8 cellular contexts compared by ENCODE assay signal in genomic region chr7:100088095-100088620, GRCh38. TPM values are rescaled to one million over a fixed set of nuclear protein-coding genes. Genes with fewer than 3 reads are reported as not detected.
DNase-seq lines count a peak whose midpoint lies in the region; ATAC-seq and TF ChIP-seq lines count a peak whose summit lies in the region.

No MANE protein-coding gene starts in this region.

- DNase-seq in heart left ventricle (no peak), cardiac septum (ENCODE audit: low spot score) (no peak), astrocyte of the cerebellum (ENCODE audit: low read depth) (no peak), lung (ENCODE audit: low spot score) (no peak), uterus (no peak), EL (no peak), head of caudate nucleus (no peak)

- H3K27ac ChIP-seq in heart left ventricle (peak overlapping the region; percentile 70 to 97 (median 93)), lung (ENCODE audit: low read depth in 1 of 2, low read length in 1 of 2) (peak overlapping the region; percentile 89 to 91), uterus (peak overlapping the region; percentile 88 to 95)

- TF ChIP-seq CTCF in heart left ventricle (IDR thresholded peaks at IDR 0.05) (no peak), astrocyte of the cerebellum (IDR thresholded peaks at IDR 0.05; ENCODE audit: low read depth, low read length, missing control alignments) (no peak), lung (IDR thresholded peaks at IDR 0.05; ENCODE audit: control extremely low read depth, extremely low read depth) (no peak), uterus (IDR thresholded peaks at IDR 0.05) (no peak)

- WGBS in heart left ventricle, 4 donors = 80 to 88% (median 82%) methylated on average over 11 of the region's 11 CpGs
- 74 to 79% methylated on average over 11 of the region's 11 CpGs for WGBS in lung, 2 donors

- H3K4me1 ChIP-seq in heart left ventricle (peaks cover 0 to 31% (median 15%) of the 10 kb centered on the region in 12 donors), lung (ENCODE audit: control insufficient read depth in 2 of 2, insufficient read depth in 2 of 2, low read length in 2 of 2) (peaks cover 0 to 2% of the 10 kb centered on the region in 2 donors), uterus (peaks cover 0 to 10% of the 10 kb centered on the region in 2 donors)

- ATAC-seq in heart left ventricle (peak in 1 of 4 donors; percentile 8), lung (ENCODE audit: insufficient read depth, low FRiP score) (no peak), GM18907 (IDR thresholded peaks at IDR 0.05; ENCODE audit: unreplicated experiment) (no peak)

- H3K27me3 ChIP-seq in heart left ventricle (no peaks in the 10 kb centered on the region), lung (ENCODE audit: control insufficient read depth, insufficient read depth) (no peaks in the 10 kb centered on the region), uterus (no peaks in the 10 kb centered on the region)

- in situ Hi-C loops in astrocyte of the cerebellum (cut with HindIII; ENCODE audit: low sequenced_read_pairs) = no loop called here

- TF ChIP-seq POLR2A in heart left ventricle (IDR thresholded peaks at IDR 0.05) (no peak), uterus (IDR thresholded peaks at IDR 0.05) (no peak)

- intact Hi-C loops in heart left ventricle (cut with DNase I) (loop anchor here in 4 of 10 donors (5.0 to 10.0 kb wide), 2 partner anchors 39 to 173 kb away; partner anchors contain the start of genes TRIM4 (in 3 of the 4) and MBLAC1 (in 1 of the 4)), cardiac septum (cut with DNase I) (loop anchor here (5.0 to 10.0 kb wide), 2 partner anchors 39 to 173 kb away; partner anchors contain the start of genes MBLAC1 and TRIM4), uterus (cut with DNase I; ENCODE audit: low total_unique reads) (no loop called here), head of caudate nucleus (cut with DNase I) (no loop called here)

- H3K36me3 ChIP-seq in heart left ventricle = peaks cover 0 to 32% (median 29%) of the 10 kb centered on the region in 9 donors
- H3K36me3 ChIP-seq in lung (ENCODE audit: control insufficient read depth in 2 of 2, insufficient read depth in 2 of 2, low read length in 2 of 2) = peaks cover 2 to 24% of the 10 kb centered on the region in 2 donors
- no peaks in the 10 kb centered on the region for H3K36me3 ChIP-seq in uterus

- H3K4me3 ChIP-seq in heart left ventricle (peak overlapping the region; percentile 62 to 96 (median 87)), astrocyte of the cerebellum (ENCODE audit: low read depth, low read length) (peak overlapping the region; percentile 89), lung (no peak overlapping the region), uterus (peak overlapping the region; percentile 80 to 97)

- H3K9me3 ChIP-seq in heart left ventricle (no peaks in the 10 kb centered on the region), lung (ENCODE audit: control insufficient read depth in 2 of 2, insufficient read depth in 1 of 2, low read length in 1 of 2) (no peaks in the 10 kb centered on the region), uterus (no peaks in the 10 kb centered on the region)

RNA-seq across cellular contexts. Expression of gene COPS6, which starts 0.6 kb away (rescaled TPM):
- 100 to 1,000 TPM in 7 of 9 donors, 10 to 100 TPM in 2; 53.3 to 120 (median 108) TPM for total RNA-seq in heart left ventricle
- polyA plus RNA-seq in heart left ventricle = 100 to 1,000 TPM; 115 to 130 TPM
- 86.4 TPM for total RNA-seq in cardiac septum
- total RNA-seq in lung = 10 to 100 TPM; 66.1 to 89.3 TPM
- polyA plus RNA-seq in lung = 100 to 1,000 TPM in 1 of 2 donors, 10 to 100 TPM in 1; 90.5 to 108 TPM
- 100 to 1,000 TPM in 1 of 4 donors, 10 to 100 TPM in 3; 31.8 to 110 (median 53.1) TPM for total RNA-seq in uterus

RNA-seq across cellular contexts. Expression of gene ZNF3, which starts 6.6 kb away (rescaled TPM):
- total RNA-seq in heart left ventricle (10 to 100 TPM; 11.7 to 21.2 (median 15.2) TPM), cardiac septum (14.5 TPM), lung (10 to 100 TPM; 29.4 to 30.5 TPM), uterus (10 to 100 TPM; 10.9 to 69.4 (median 50.3) TPM)
- polyA plus RNA-seq in heart left ventricle (10 to 100 TPM; 11.2 to 11.5 TPM), lung (10 to 100 TPM; 12.8 to 17.4 TPM)

RNA-seq across cellular contexts. Expression of gene MCM7, which starts 13.0 kb away (rescaled TPM):
- total RNA-seq in heart left ventricle = 10 to 100 TPM; 12.8 to 34.4 (median 17.2) TPM
- polyA plus RNA-seq in heart left ventricle = 10 to 100 TPM; 15.2 to 31.6 TPM
- total RNA-seq in cardiac septum = 20.5 TPM
- 10 to 100 TPM; 42.2 to 54.7 TPM for total RNA-seq in lung
- polyA plus RNA-seq in lung = 10 to 100 TPM; 36.0 to 41.5 TPM
- 10 to 100 TPM; 18.7 to 74.8 (median 43.3) TPM for total RNA-seq in uterus

RNA-seq across cellular contexts. Expression of gene AP4M1, which starts 13.3 kb away (rescaled TPM):
- 10 to 100 TPM in 8 of 9 donors, 1 to 10 TPM in 1; 8.9 to 19.3 (median 12.3) TPM for total RNA-seq in heart left ventricle
- polyA plus RNA-seq in heart left ventricle = 10 to 100 TPM; 10.9 to 17.7 TPM
- 13.7 TPM for total RNA-seq in cardiac septum
- total RNA-seq in lung = 10 to 100 TPM; 15.7 to 24.2 TPM
- 10 to 100 TPM; 14.8 to 18.5 TPM for polyA plus RNA-seq in lung
- total RNA-seq in uterus = 10 to 100 TPM in 3 of 4 donors, 1 to 10 TPM in 1; 5.0 to 52.0 (median 33.6) TPM

RNA-seq across cellular contexts. Expression of gene TAF6, which starts 31.0 kb away (rescaled TPM):
- 10 to 100 TPM; 24.9 to 80.9 (median 34.1) TPM for total RNA-seq in heart left ventricle
- 10 to 100 TPM; 28.7 to 48.1 TPM for polyA plus RNA-seq in heart left ventricle
- total RNA-seq in cardiac septum = 26.6 TPM
- 10 to 100 TPM; 36.1 to 51.5 TPM for total RNA-seq in lung
- polyA plus RNA-seq in lung = 10 to 100 TPM; 31.5 to 39.8 TPM
- total RNA-seq in uterus = 10 to 100 TPM; 23.5 to 68.9 (median 67.7) TPM
